ENCODE assay signal across 1 cellular context in the genomic region with DNA sequence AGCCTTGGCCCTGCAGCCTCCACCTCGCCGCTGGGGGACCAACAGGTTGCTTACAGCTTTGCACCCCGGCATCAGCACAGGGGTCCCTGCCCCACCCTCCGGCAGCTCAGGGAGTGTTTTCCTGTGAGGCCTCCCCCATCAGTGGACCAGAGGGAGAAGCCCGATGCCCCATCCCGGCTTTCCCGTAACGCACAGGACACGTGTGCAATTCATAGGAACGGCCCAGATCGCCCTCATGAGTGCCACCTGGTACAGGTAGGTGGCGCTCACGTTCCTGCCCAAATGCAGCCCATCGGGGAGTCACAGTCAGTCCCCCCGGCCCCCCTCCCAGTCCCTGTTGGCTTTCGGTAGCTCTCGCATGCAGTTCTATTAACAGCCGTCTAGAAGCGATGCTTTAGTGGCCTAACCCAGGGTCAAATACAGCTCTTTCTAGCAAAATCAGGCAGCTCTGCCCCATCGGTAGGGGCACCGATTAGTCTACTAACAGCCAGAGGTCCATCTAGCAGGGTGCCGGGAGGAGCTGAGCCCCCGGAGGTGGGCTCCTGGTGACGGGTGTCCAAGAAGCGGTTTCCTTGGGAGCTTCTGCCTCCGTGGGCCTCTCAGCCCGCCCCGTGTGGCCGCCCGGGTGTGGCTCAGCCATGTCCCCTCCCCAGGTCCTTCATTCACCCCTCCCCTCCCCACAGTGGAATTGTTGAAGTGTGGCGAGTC.
TF ChIP-seq lines count a peak whose summit lies in the region.

No MANE protein-coding gene starts in this region.

TF ChIP-seq in liver, 16 proteins besides CTCF, POLR2A, EP300 and RAD21 (continued from another document):
- TF ChIP-seq ATF3 (IDR thresholded peaks at IDR 0.05) (no peak), YY1 (IDR thresholded peaks at IDR 0.05) (no peak), EGR1 (IDR thresholded peaks at IDR 0.05; ENCODE audit: low read depth in 2 of 2) (no peak), SP1 (IDR thresholded peaks at IDR 0.05) (no peak), HNF4G (IDR thresholded peaks at IDR 0.05) (no peak), NR2F2 (IDR thresholded peaks at IDR 0.05) (no peak), HNF4A (conservative IDR thresholded peaks at IDR 0.05) (no peak), JUND (IDR thresholded peaks at IDR 0.05) (no peak), GABPA (IDR thresholded peaks at IDR 0.05 in 1 of 2, conservative IDR thresholded peaks at IDR 0.05 in 1 of 2) (no peak)
TF ChIP-seq in liver: peak in this region for 0.
